11 cellular contexts compared by ENCODE assay signal in genomic region chr20:41233976-41234514, GRCh38.
DNase-seq lines count a peak whose midpoint lies in the region; ATAC-seq, FAIRE-seq and TF ChIP-seq lines count a peak whose summit lies in the region.
"Had no signal": no experiment of that assay in that cellular context is flagged by ENCODE, and none has a peak within 500 bp of the region (broad histone marks: within the 10 kb centered on the region; RNA-seq: fewer than 3 reads in every experiment).

No MANE protein-coding gene starts in this region.

- H3K36me3 ChIP-seq in K562 (ENCODE audit: control insufficient read depth, insufficient read depth, low read length), result no peaks in the 10 kb centered on the region

- FAIRE-seq in K562 (lab: Jason Lieb, UNC), result no peak
- FAIRE-seq in GM12892 (lab: Jason Lieb, UNC), result no peak

- H3K27ac ChIP-seq in K562 (ENCODE audit: extremely low read depth, low read depth, low read length) (no peak overlapping the region), skin epidermis (peak overlapping the region in 20 of 21 experiments; percentile 53 to 87 (median 75))

- TF ChIP-seq EP300 in K562 (IDR thresholded peaks at IDR 0.05; ENCODE audit: low read length), result no peak

- intact Hi-C loops in K562 (cut with micrococcal nuclease), result loop anchor here (2.0 kb wide), 2 partner anchors 99 to 265 kb away; no protein-coding TSS in a partner anchor
- intact Hi-C loops in left colon (cut with DNase I, micrococcal nuclease), result loop anchor here in 1 of 2 donors (5.0 kb wide), 1 partner anchor 62 kb away; no protein-coding TSS in a partner anchor

- peaks cover 3 to 4% of the 10 kb centered on the region in 2 experiments; a peak in 4 of 5 replicates for H3K4me1 ChIP-seq in K562 (replicated peaks in 1 of 2; ENCODE audit: control insufficient read depth in 2 of 2, insufficient read depth in 2 of 2, low read length in 2 of 2)

- ATAC-seq in K562, result no peak
- peak; percentile 48 for ATAC-seq in left colon
- ATAC-seq in HG03432 (IDR thresholded peaks at IDR 0.05; ENCODE audit: unreplicated experiment), result no peak
- ATAC-seq: WTC11 had no signal

- H4K20me1 ChIP-seq in K562 (replicated peaks; ENCODE audit: control insufficient read depth, insufficient read depth, low read length), result 0 out of 2 replicates have a peak, but pooled peaks cover 3% of the 10 kb centered on the region

- no peaks in the 10 kb centered on the region for H3K27me3 ChIP-seq in K562 (ENCODE audit: control insufficient read depth in 2 of 2, insufficient read depth in 2 of 2, low read length in 2 of 2)

- CTCF ChIA-PET in K562 (lab: Yijun Ruan, JAX; ENCODE audit: low intra/inter-chr PET ratio), result no interaction called here

- no peak overlapping the region for H3K4me2 ChIP-seq in K562 (ENCODE audit: insufficient read depth, low read length)

- no peak overlapping the region for H3K4me3 ChIP-seq in K562
- no peak overlapping the region for H3K4me3 ChIP-seq in skin epidermis

- DNase-seq in HFFc6 (no peak), K562 (ENCODE audit: extremely low read depth in 1 of 4, low spot score in 3 of 4) (no peak), left colon (no peak), GM12892 (ENCODE audit: insufficient read length) (no peak), NCI-H446 treated with DMSO at 0.1 percent for 48 hours (lab: John Stamatoyannopoulos, UW) (no peak), NCI-H1436 (lab: John Stamatoyannopoulos, UW) (no peak)
- DNase-seq: naive B cell, NCI-H1048 had no signal

- H2AFZ ChIP-seq in K562 (ENCODE audit: low read depth, low read length), result no peak overlapping the region

- H3K9me3 ChIP-seq in K562 (replicated peaks; ENCODE audit: control insufficient read depth, insufficient read depth, low read depth, low read length), result no peaks in the 10 kb centered on the region

- TF ChIP-seq RAD21 in K562 (CRISPR knock-in tag; conservative IDR thresholded peaks at IDR 0.05 in 1 of 2, IDR thresholded peaks at IDR 0.05 in 1 of 2), result no peak

- H3K4me1 Mint-ChIP-seq in HFFc6 (ENCODE audit: low read depth), result peaks cover 54% of the 10 kb centered on the region

- H3K27ac Mint-ChIP-seq in HFFc6, result peak overlapping the region; percentile 97
- H3K27ac Mint-ChIP-seq: WTC11 had no signal

- H3K79me2 ChIP-seq in K562 (ENCODE audit: control insufficient read depth, insufficient read depth, low read length), result no peaks in the 10 kb centered on the region

- no peaks in the 10 kb centered on the region for H3K9me3 Mint-ChIP-seq in HFFc6
- H3K9me3 Mint-ChIP-seq: naive B cell had no signal

- H3K27me3 Mint-ChIP-seq in HFFc6 (ENCODE audit: insufficient read depth), result peaks cover 2% of the 10 kb centered on the region; the same call in 1 of the 2 replicates
- H3K27me3 Mint-ChIP-seq: naive B cell had no signal

- in situ Hi-C loops in K562 (cut with MboI), result loop anchor here (10.0 kb wide), 1 partner anchor 259 kb away; no protein-coding TSS in a partner anchor

- TF ChIP-seq CTCF in HFFc6 (IDR thresholded peaks at IDR 0.05) (no peak), K562 (IDR thresholded peaks at IDR 0.05 in 2 of 3, conservative IDR thresholded peaks at IDR 0.05 in 1 of 3; ENCODE audit: insufficient read depth in 2 of 3, low read depth in 1 of 3, low read length in 3 of 3) (no peak)

- POLR2A ChIA-PET in K562 (lab: Yijun Ruan, JAX), result no interaction called here

- 0 out of 2 replicates have a peak overlapping the region, but pooled peaks have one; percentile 8 for H3K4me3 Mint-ChIP-seq in HFFc6
- H3K4me3 Mint-ChIP-seq: WTC11 had no signal

- no peak for TF ChIP-seq POLR2A in K562 (conservative IDR thresholded peaks at IDR 0.05)
- no peak for TF ChIP-seq POLR2A in GM12892 (IDR thresholded peaks at IDR 0.05; ENCODE audit: low read depth, low read length)

- H3K36me3 Mint-ChIP-seq in HFFc6 (ENCODE audit: low read depth), result peaks cover 19% of the 10 kb centered on the region
- H3K36me3 Mint-ChIP-seq: WTC11 had no signal

- whole genome bisulfite sequencing in K562 (ENCODE audit: insufficient coverage, low coverage, missing lambda C conversion rate), result 49% methylated on average over 4 of the region's 4 CpGs

- H3K9ac ChIP-seq in K562 (ENCODE audit: insufficient read depth in 1 of 2, low read depth in 2 of 2, low read length in 2 of 2), result no peak overlapping the region

- no TSS peak for BruUV-seq in K562 (replicated peaks; lab: Mats Ljungman, UMichigan)

- no peaks in the 10 kb centered on the region for H3K9me1 ChIP-seq in K562 (ENCODE audit: control insufficient read depth, insufficient read depth, low read length)

TF ChIP-seq in K562, 482 proteins besides CTCF, POLR2A, EP300 and RAD21:
- TF ChIP-seq ZNF134 (CRISPR knock-in tag; conservative IDR thresholded peaks at IDR 0.05) (no peak), MAFG (tag; conservative IDR thresholded peaks at IDR 0.05) (peak; percentile 30; the same call in 1 of the 2 replicates), TFAM (CRISPR knock-in tag; conservative IDR thresholded peaks at IDR 0.05) (no peak), C11orf30 (IDR thresholded peaks at IDR 0.05; ENCODE audit: low read depth) (peak; percentile 66), MAFF (IDR thresholded peaks at IDR 0.05; ENCODE audit: low read length) (peak; percentile 37; the same call in 1 of the 2 replicates), ZNF212 (CRISPR knock-in tag; IDR thresholded peaks at IDR 0.05) (no peak), MAFK (IDR thresholded peaks at IDR 0.05; ENCODE audit: low read length) (peak; percentile 38; the same call in 1 of the 2 replicates), ZNF316 (IDR thresholded peaks at IDR 0.05) (peak; percentile 80), NEUROD1 (IDR thresholded peaks at IDR 0.05; ENCODE audit: borderline replicate concordance, low read depth, low read length, partially characterized antibody) (no peak)
- TF ChIP-seq, protein P1, sequence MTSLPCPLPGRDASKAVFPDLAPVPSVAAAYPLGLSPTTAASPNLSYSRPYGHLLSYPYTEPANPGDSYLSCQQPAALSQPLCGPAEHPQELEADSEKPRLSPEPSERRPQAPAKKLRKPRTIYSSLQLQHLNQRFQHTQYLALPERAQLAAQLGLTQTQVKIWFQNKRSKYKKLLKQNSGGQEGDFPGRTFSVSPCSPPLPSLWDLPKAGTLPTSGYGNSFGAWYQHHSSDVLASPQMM (CRISPR knock-in tag; IDR thresholded peaks at IDR 0.05), result no peak
- TF ChIP-seq, protein P2, sequence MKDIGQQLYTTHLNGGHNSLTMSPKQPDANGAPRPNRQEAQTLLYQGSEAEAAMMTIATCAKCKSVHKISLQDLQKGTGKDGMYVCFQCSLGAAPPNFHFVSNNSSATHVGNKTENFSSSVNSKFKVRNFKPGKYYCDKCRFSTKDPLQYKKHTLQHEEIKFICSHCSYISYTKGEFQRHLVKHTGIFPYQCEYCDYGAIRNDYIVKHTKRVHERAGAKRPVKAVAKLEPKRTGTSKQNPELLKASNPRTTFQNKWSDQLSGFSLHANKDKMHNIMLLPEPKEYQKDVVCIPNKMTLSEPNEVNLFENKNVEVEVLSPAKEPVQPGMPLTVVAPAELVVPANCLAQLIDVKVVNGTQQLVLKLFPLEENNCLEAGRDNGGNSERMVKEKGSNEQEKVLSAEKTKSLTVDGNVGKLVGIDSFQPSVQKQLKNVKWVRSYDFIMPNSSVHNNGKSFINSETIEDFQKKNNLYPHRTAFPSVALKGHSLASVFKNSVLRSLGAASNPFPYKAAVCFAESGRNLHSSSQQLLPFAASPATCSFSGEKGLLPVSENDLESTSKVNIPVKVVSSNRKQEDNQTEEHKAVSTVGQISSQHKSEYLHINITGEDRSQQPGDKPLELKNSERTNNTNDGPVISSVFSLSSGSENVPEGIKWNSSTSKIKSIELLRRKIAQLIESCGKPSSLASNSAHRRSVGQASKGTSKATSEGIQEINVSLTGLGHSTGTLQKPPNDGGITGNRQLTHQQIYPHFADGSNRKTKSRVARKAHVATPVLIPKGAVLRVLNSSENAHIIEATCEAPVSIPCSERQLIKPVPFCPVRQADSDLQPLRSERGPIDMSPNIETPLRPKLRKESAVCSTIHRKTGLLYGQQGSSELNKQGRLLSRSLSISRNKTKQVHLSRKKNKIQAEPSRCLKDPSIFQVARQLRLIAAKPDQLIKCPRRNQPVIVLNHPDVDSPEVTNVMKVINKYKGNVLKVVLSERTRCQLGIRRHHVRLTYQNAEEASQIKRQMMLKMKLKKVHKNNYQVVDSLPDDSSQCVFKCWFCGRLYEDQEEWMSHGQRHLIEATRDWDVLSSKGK (CRISPR knock-in tag; IDR thresholded peaks at IDR 0.05), result no peak
